Comparison of ENCODE assay signal across 9 cellular contexts in genomic region chr9:121369595-121370265, GRCh38. TPM values are rescaled to one million over a fixed set of nuclear protein-coding genes. Genes with fewer than 3 reads are reported as not detected.
A peak's percentile ranks its signal among the peaks of the same experiment; 100 is the strongest.
DNase-seq lines count a peak whose midpoint lies in the region; ATAC-seq and TF ChIP-seq lines count a peak whose summit lies in the region.
"Had no signal": no experiment of that assay in that cellular context is flagged by ENCODE, and none has a peak within 500 bp of the region (broad histone marks: within the 10 kb centered on the region; RNA-seq: fewer than 3 reads in every experiment).

Gene STOM, minus strand, starts transcription at chr9:121370250. Its CDS starts 63 bp downstream, at chr9:121370187.

- ATAC-seq in GM18861 (IDR thresholded peaks at IDR 0.05; ENCODE audit: unreplicated experiment) (peak; percentile 33), HG03064 (IDR thresholded peaks at IDR 0.05; ENCODE audit: low read depth, unreplicated experiment) (peak; percentile 49), Panc1 (peak; percentile 76), left ventricle myocardium superior (peak; percentile 80), gastrocnemius medialis (peak; percentile 68 to 72)

- BruUV-seq in Panc1 (replicated peaks; lab: Mats Ljungman, UMichigan): TSS peak; percentile 70

- DNase-seq in AG09319 (ENCODE audit: extremely low read depth, low read depth) (peak; percentile 96), Panc1 (ENCODE audit: low read depth, low spot score) (no peak), adrenal gland (peak; percentile 90 to 95 (median 93)), left ventricle myocardium superior (peak; percentile 94), gastrocnemius medialis (peak; percentile 89 to 92), NCI-H1105 (lab: John Stamatoyannopoulos, UW) (no peak)

- no peaks in the 10 kb centered on the region for H3K27me3 ChIP-seq in Panc1 (ENCODE audit: control insufficient read depth, insufficient read depth, low read length)
- no peaks in the 10 kb centered on the region for H3K27me3 ChIP-seq in adrenal gland
- no peaks in the 10 kb centered on the region for H3K27me3 ChIP-seq in gastrocnemius medialis

- H3K36me3 ChIP-seq in Panc1 (ENCODE audit: control insufficient read depth, insufficient read depth, low read length): no peaks in the 10 kb centered on the region; the same call in 1 of the 2 replicates
- H3K36me3 ChIP-seq in adrenal gland (replicated peaks in 1 of 2): peaks cover 0 to 5% of the 10 kb centered on the region in 2 donors
- H3K36me3 ChIP-seq in gastrocnemius medialis: peaks cover 0 to 7% of the 10 kb centered on the region in 2 donors

- CTCF ChIA-PET in Panc1 (lab: Charles Lee): no interaction called here

- 1 to 2% (median 1%) methylated on average over 9 to 52 of the region's 52 CpGs for WGBS in adrenal gland, 4 donors

- TF ChIP-seq CTCF in AG09319 (IDR thresholded peaks at IDR 0.05; ENCODE audit: low read depth, low read length) (no peak), Panc1 (IDR thresholded peaks at IDR 0.05) (no peak), adrenal gland (IDR thresholded peaks at IDR 0.05) (peak in 1 of 6 experiments; percentile 5), gastrocnemius medialis (IDR thresholded peaks at IDR 0.05 in 4 of 5, conservative IDR thresholded peaks at IDR 0.05 in 1 of 5) (peak in 1 of 5 experiments; percentile 27)

- no peaks in the 10 kb centered on the region for H3K9me3 ChIP-seq in Panc1 (ENCODE audit: control insufficient read depth, insufficient read depth, low read depth, low read length)
- H3K9me3 ChIP-seq in adrenal gland (replicated peaks in 1 of 3): no peaks in the 10 kb centered on the region
- no peaks in the 10 kb centered on the region for H3K9me3 ChIP-seq in gastrocnemius medialis

- TF ChIP-seq POLR2A in adrenal gland (IDR thresholded peaks at IDR 0.05): peak; percentile 97 to 98
- TF ChIP-seq POLR2A in gastrocnemius medialis (IDR thresholded peaks at IDR 0.05): peak; percentile 99 to 100

- intact Hi-C loops in Panc1 (cut with micrococcal nuclease; ENCODE audit: unreplicated experiment) (no loop called here), adrenal gland (cut with DNase I) (loop anchor here (5.0 kb wide), 2 partner anchors 42 to 47 kb away; no protein-coding TSS in a partner anchor), left ventricle myocardium superior (cut with micrococcal nuclease) (loop anchor here (10.0 kb wide), 1 partner anchor 45 kb away; no protein-coding TSS in a partner anchor), gastrocnemius medialis (cut with DNase I; ENCODE audit: low total_unique reads) (loop anchor here (1.0 to 10.0 kb wide), 4 partner anchors 43 to 615 kb away; no protein-coding TSS in a partner anchor)

- POLR2A ChIA-PET in Panc1 (lab: Charles Lee): no interaction called here

- H3K27ac ChIP-seq in Panc1 (ENCODE audit: low read length) (peak within 1 kb of the TSS; percentile 80), adrenal gland (peak within 1 kb of the TSS; percentile 87 to 98 (median 90)), gastrocnemius medialis (peak within 1 kb of the TSS; percentile 94 to 99 (median 96))
- H3K27ac ChIP-seq: VCaP had no signal

- H3K4me1 ChIP-seq in Panc1 (ENCODE audit: control insufficient read depth, insufficient read depth, low read length): peaks cover 32% of the 10 kb centered on the region
- H3K4me1 ChIP-seq in adrenal gland (replicated peaks in 1 of 2): peaks cover 34 to 68% of the 10 kb centered on the region in 2 donors
- peaks cover 69 to 78% of the 10 kb centered on the region in 2 donors for H3K4me1 ChIP-seq in gastrocnemius medialis

- in situ Hi-C loops in Panc1 (cut with HindIII; ENCODE audit: low pct_unique_long_range_greater_than_20kb, low sequenced_read_pairs) (no loop called here), gastrocnemius medialis (cut with MboI; ENCODE audit: low sequenced_read_pairs in 4 of 4) (loop anchor here in 3 of 4 donors (10.0 kb wide), 3 partner anchors 45 to 95 kb away; no protein-coding TSS in a partner anchor)

- H3K4me3 ChIP-seq in Panc1 (ENCODE audit: low read depth in 2 of 2, low read length in 2 of 2) (peak within 1 kb of the TSS; percentile 61 to 68), adrenal gland (peak within 1 kb of the TSS; percentile 51 to 68 (median 60)), gastrocnemius medialis (peak within 1 kb of the TSS; percentile 60 to 85 (median 73))

RNA-seq across cellular contexts. Expression of gene STOM, which starts in this region (rescaled TPM):
- 81.2 TPM for total RNA-seq in Panc1 (2021; ENCODE audit: unreplicated experiment)
- polyA plus RNA-seq in Panc1 (2012; ENCODE audit: insufficient read length): 61.2 TPM
- 100 to 1,000 TPM; 182 to 427 (median 220) TPM for total RNA-seq in adrenal gland
- 100 to 1,000 TPM; 134 to 191 (median 158) TPM for polyA plus RNA-seq in adrenal gland
- 153 TPM for total RNA-seq in left ventricle myocardium superior
- 10 to 100 TPM; 60.0 to 89.5 (median 76.3) TPM for total RNA-seq in gastrocnemius medialis

Comparison
In these comparisons a context has a peak if more than half of its experiments do, and no peak if none do; other contexts are left out.
1. DNase-seq: peak in AG09319 (single experiment), adrenal gland (7 of 7), left ventricle myocardium superior (single experiment) and gastrocnemius medialis (2 of 2); none in Panc1 (single experiment) and NCI-H1105 (single experiment).
2. Peak in every context shown above with its lines, with median percentiles within 50 percentile points of each other: ATAC-seq, H3K27ac ChIP-seq and H3K4me3 ChIP-seq.